ENCODE assay signal across 8 cellular contexts in the genomic region with DNA sequence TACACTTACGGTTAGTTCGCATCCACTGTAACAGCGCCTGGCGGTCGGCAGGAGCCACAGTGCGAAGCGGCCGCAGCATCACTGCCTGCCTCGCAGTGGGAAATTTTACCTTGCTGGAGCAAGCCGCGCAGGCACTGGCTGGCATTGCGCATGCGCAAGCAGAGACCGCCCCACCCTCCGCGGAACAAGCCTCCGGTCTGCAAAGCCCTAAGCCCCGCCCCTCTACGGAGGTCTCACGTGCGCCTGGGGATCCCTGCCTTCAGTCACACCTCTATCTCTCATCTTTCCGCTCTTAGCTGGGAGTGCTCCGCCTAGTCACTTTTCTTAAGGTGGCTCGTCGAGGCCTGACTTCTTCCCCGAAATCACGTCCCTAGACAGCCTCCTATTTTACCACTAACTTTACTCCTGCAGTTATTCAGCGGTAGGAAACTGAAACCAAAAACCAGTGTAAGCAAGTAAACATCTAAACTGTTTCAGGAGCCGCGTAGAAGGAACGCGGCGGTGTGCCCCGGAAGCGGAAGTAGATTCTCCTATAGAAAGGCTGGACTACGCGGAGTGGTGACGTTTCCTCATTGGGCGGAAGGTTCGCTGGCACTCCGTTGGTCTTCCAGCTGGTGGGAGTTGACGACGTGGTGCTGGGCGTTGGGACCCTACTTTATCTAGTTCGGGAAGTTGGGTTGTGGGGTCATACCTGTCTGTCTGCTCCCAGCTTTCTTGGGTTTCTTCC. TPM values are rescaled to one million over a fixed set of nuclear protein-coding genes. Genes with fewer than 3 reads are reported as not detected.
A peak's percentile ranks its signal among the peaks of the same experiment; 100 is the strongest.
DNase-seq lines count a peak whose midpoint lies in the region; ATAC-seq lines count a peak whose summit lies in the region.

Gene SRP54 (plus strand): TSS at position 572 of the 727 bp plus-strand sequence. CDS start 13,718 bp downstream, outside the sequence.

- H3K36me3 ChIP-seq in BLaER1 treated with 17β-estradiol and CSF1 and Interleukin-3, amounts not matched to agents 10 nM and 100 nM = peaks cover 0 to 12% (median 5%) of the 10 kb centered on the region in 11 experiments; a peak in 5 of 22 replicates

- ATAC-seq in HG03457 (IDR thresholded peaks at IDR 0.05; ENCODE audit: unreplicated experiment) = peak; percentile 65
- peak; percentile 91 for ATAC-seq in activated CD4-positive, alpha-beta T cell treated with anti-CD3 and anti-CD28 coated beads for 36 hours

- H3K27me3 Mint-ChIP-seq in activated CD4-positive, alpha-beta T cell treated with anti-CD3 and anti-CD28 coated beads for 36 hours = no peaks in the 10 kb centered on the region

- H3K27me3 ChIP-seq in BLaER1 treated with 17β-estradiol and CSF1 and Interleukin-3, amounts not matched to agents 10 nM and 100 nM = no peaks in the 10 kb centered on the region

- peaks cover 0 to 35% (median 14%) of the 10 kb centered on the region in 11 experiments; a peak in 12 of 22 replicates for H4K20me1 ChIP-seq in BLaER1 treated with 17β-estradiol and CSF1 and Interleukin-3, amounts not matched to agents 10 nM and 100 nM

- no peak within 1 kb of the TSS for H3K27ac Mint-ChIP-seq in activated CD4-positive, alpha-beta T cell treated with anti-CD3 and anti-CD28 coated beads for 36 hours

- H3K4me2 ChIP-seq in BLaER1 treated with 17β-estradiol and CSF1 and Interleukin-3, amounts not matched to agents 10 nM and 100 nM = peak within 1 kb of the TSS; percentile 86 to 95 (median 90)

- peaks cover 29 to 50% (median 38%) of the 10 kb centered on the region in 10 experiments for H3K4me1 ChIP-seq in BLaER1 treated with 17β-estradiol and CSF1 and Interleukin-3, amounts not matched to agents 10 nM and 100 nM

- peak within 1 kb of the TSS; percentile 76 to 88 (median 82) for H3K4me3 ChIP-seq in BLaER1 treated with 17β-estradiol and CSF1 and Interleukin-3, amounts not matched to agents 10 nM and 100 nM

- no peaks in the 10 kb centered on the region for H3K9me3 Mint-ChIP-seq in activated CD4-positive, alpha-beta T cell treated with anti-CD3 and anti-CD28 coated beads for 36 hours (ENCODE audit: low read depth)

- peaks cover 16% of the 10 kb centered on the region for H3K4me1 Mint-ChIP-seq in activated CD4-positive, alpha-beta T cell treated with anti-CD3 and anti-CD28 coated beads for 36 hours

- no peaks in the 10 kb centered on the region for H3K9me3 ChIP-seq in BLaER1 treated with 17β-estradiol and CSF1 and Interleukin-3, amounts not matched to agents 10 nM and 100 nM (replicated peaks in 1 of 11)

- H3K4me3 Mint-ChIP-seq in activated CD4-positive, alpha-beta T cell treated with anti-CD3 and anti-CD28 coated beads for 36 hours = no peak within 1 kb of the TSS

- H3K27ac ChIP-seq in BLaER1 treated with 17β-estradiol and CSF1 and Interleukin-3, amounts not matched to agents 10 nM and 100 nM = peak within 1 kb of the TSS; percentile 86 to 96 (median 90)
- H3K27ac ChIP-seq in cingulate gyrus (ENCODE audit: low read depth, low read length) = peak within 1 kb of the TSS; percentile 100

- peak; percentile 57 for DNase-seq in GM19240 (ENCODE audit: insufficient read length, low spot score)
- DNase-seq in NCI-H524 (lab: John Stamatoyannopoulos, UW) = peak; percentile 99 to 100
- DNase-seq in activated CD4-positive, alpha-beta T cell treated with anti-CD3 and anti-CD28 coated beads for 36 hours = peak; percentile 100
- peak; percentile 98 for DNase-seq in kidney glomerular epithelial cell (lab: John Stamatoyannopoulos, UW)
- DNase-seq in stimulated activated CD4-positive, alpha-beta T cell treated with anti-CD3 and anti-CD28 coated beads, Interleukin-1b, Interleukin-23, amount 100 ng/mL, for 1 hour (ENCODE audit: low read depth in 2 of 2) = peak; percentile 98 to 99

- peaks cover 17% of the 10 kb centered on the region for H3K36me3 Mint-ChIP-seq in activated CD4-positive, alpha-beta T cell treated with anti-CD3 and anti-CD28 coated beads for 36 hours (ENCODE audit: low read depth)

- CTCF ChIA-PET in activated CD4-positive, alpha-beta T cell treated with anti-CD3 and anti-CD28 coated beads for 36 hours (lab: Charles Lee) = interaction anchor here (0.6 to 2.4 kb wide), 11 partner anchors 21 to 439 kb away, joined by 3 to 6 read pairs (median 4); partner anchors contain the start of genes BAZ1A and PPP2R3C

- H3K9ac ChIP-seq in BLaER1 treated with 17β-estradiol and CSF1 and Interleukin-3, amounts not matched to agents 10 nM and 100 nM = peak within 1 kb of the TSS; percentile 80 to 91 (median 87)

- intact Hi-C loops in activated CD4-positive, alpha-beta T cell treated with anti-CD3 and anti-CD28 coated beads for 36 hours (cut with DNase I, micrococcal nuclease) = loop anchor here (1.0 to 10.0 kb wide), 18 partner anchors 16 to 844 kb away; partner anchors contain the start of genes CFL2 (in 2 of the 2), FAM177A1 (in 2 of the 2), PRORP (in 2 of the 2) and PSMA6 (in 2 of the 2)

- POLR2A ChIA-PET in activated CD4-positive, alpha-beta T cell treated with anti-CD3 and anti-CD28 coated beads for 36 hours (lab: Charles Lee) = interaction anchor here (0.6 to 3.1 kb wide), 13 partner anchors 15 to 434 kb away, joined by 3 to 21 read pairs (median 4); partner anchors contain the start of genes BAZ1A, FAM177A1, NFKBIA and PPP2R3C

RNA-seq across cellular contexts. Expression of gene SRP54, which starts in this region (rescaled TPM):
- total RNA-seq in activated CD4-positive, alpha-beta T cell treated with anti-CD3 and anti-CD28 coated beads for 36 hours = 10 to 100 TPM; 81.1 to 88.4 TPM

Comparison
In these comparisons a context has a peak if more than half of its experiments do, and no peak if none do; other contexts are left out.
1. Peak in every context shown above with its lines: DNase-seq, ATAC-seq, H3K4me3 ChIP-seq and H3K27ac ChIP-seq.